In genomic region chr13:43129021-43129420, GRCh38 we compare ENCODE assay signal across 17 cellular contexts.
DNase-seq lines count a peak whose midpoint lies in the region; TF ChIP-seq lines count a peak whose summit lies in the region.
"Had no signal": no experiment of that assay in that cellular context is flagged by ENCODE, and none has a peak within 500 bp of the region (broad histone marks: within the 10 kb centered on the region; RNA-seq: fewer than 3 reads in every experiment).

No MANE protein-coding gene starts in this region.

- intact Hi-C loops in vagina (cut with DNase I) = no loop called here

- no peaks in the 10 kb centered on the region for H3K36me3 ChIP-seq in vagina
- H3K36me3 ChIP-seq: MG63 had no signal

- H3K27me3 ChIP-seq in vagina = no peaks in the 10 kb centered on the region
- H3K27me3 ChIP-seq: MG63 had no signal

- H3K4me1 ChIP-seq in vagina = peaks cover 11% of the 10 kb centered on the region

- TF ChIP-seq POLR2A in vagina (IDR thresholded peaks at IDR 0.05) = no peak

- H3K9me3 ChIP-seq in vagina = no peaks in the 10 kb centered on the region
- H3K9me3 ChIP-seq: MG63 had no signal

- no peak for DNase-seq in GM12864 (ENCODE audit: low read depth)
- DNase-seq in NCI-H526 (lab: John Stamatoyannopoulos, UW) = peak; percentile 44 to 67
- peak; percentile 50 for DNase-seq in fibroblast of villous mesenchyme (ENCODE audit: low read depth)
- DNase-seq in vagina (ENCODE audit: extremely low spot score in 2 of 2) = no peak
- DNase-seq in stimulated activated CD4-positive, alpha-beta T cell treated with anti-CD3 and anti-CD28 coated beads, Interleukin-4, amount 100 ng/mL, for 24 hours = no peak
- DNase-seq in SIG-M5 treated with dmso at 0.1 percent for 504 hours (lab: John Stamatoyannopoulos, UW; ENCODE audit: unreplicated experiment) = no peak
- no peak for DNase-seq in NOMO-1 treated with dmso at 0.1 percent for 144 hours (lab: John Stamatoyannopoulos, UW; ENCODE audit: unreplicated experiment)
- DNase-seq: MG63, NCI-H1105, NCI-H187 treated with DMSO at 0.1 percent for 48 hours, NCI-H2171 treated with DMSO at 0.1 percent for 48 hours, NCI-H510A treated with DMSO at 0.1 percent for 48 hours, PC-9, T-cell had no signal

- H3K27ac ChIP-seq in vagina = no peak overlapping the region
- H3K27ac ChIP-seq: C4-2B, KMS-11, PC-9, SK-N-MC had no signal

- TF ChIP-seq CTCF in GM12864 (IDR thresholded peaks at IDR 0.05; ENCODE audit: low read depth, low read length, missing control alignments) (no peak), fibroblast of villous mesenchyme (IDR thresholded peaks at IDR 0.05; ENCODE audit: insufficient read depth, low read depth, low read length) (no peak), vagina (IDR thresholded peaks at IDR 0.05) (no peak)

- peak overlapping the region; percentile 30; the same call in 1 of the 2 replicates for H3K4me3 ChIP-seq in GM12864 (ENCODE audit: low read depth, low read length)
- no peak overlapping the region for H3K4me3 ChIP-seq in fibroblast of villous mesenchyme (ENCODE audit: low read depth, low read length)
- peak overlapping the region; percentile 13 to 40 for H3K4me3 ChIP-seq in vagina
- H3K4me3 ChIP-seq: MG63, PC-9, SK-N-MC had no signal

Comparison
In these comparisons a context has a peak if more than half of its experiments do, and no peak if none do; other contexts are left out.
1. DNase-seq: peak in NCI-H526 (2 of 2) and fibroblast of villous mesenchyme (single experiment); none in GM12864 (single experiment), vagina (0 of 2), stimulated activated CD4-positive, alpha-beta T cell treated with anti-CD3 and anti-CD28 coated beads, Interleukin-4, amount 100 ng/mL, for 24 hours (single experiment), SIG-M5 treated with dmso at 0.1 percent for 504 hours (single experiment) and NOMO-1 treated with dmso at 0.1 percent for 144 hours (single experiment).